1 cellular context compared by ENCODE assay signal in genomic region chr17:35566955-35567354, GRCh38.
TF ChIP-seq lines count a peak whose summit lies in the region.

No MANE protein-coding gene starts in this region.

TF ChIP-seq in A549, 52 proteins besides CTCF, POLR2A, EP300 and RAD21 (continued from another document):
- TF ChIP-seq ZFP36 (IDR thresholded peaks at IDR 0.05; ENCODE audit: borderline replicate concordance, partially characterized antibody) (no peak), NR3C1 (IDR thresholded peaks at IDR 0.05) (no peak)
